In the genomic region with DNA sequence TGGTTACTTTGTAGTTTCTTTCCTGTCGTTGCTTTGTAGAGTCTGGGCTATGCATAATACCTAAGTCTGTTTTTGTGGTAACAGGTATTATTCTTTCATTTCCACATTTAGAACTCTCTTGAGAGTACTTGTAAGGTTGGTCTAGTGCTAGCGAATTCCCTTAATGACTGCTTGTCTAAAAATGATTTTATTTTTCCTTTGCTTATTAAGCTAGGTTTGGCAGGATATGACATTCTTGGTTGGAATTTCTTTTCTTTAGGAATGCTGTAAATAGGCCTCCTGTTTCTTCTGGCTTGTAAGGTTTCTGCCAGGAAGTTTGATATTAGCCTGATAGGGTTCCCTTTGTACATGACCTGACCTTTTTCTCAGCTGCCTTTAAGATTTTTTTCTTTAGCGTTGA, we compare ENCODE assay signal across 17 cellular contexts.
DNase-seq lines count a peak whose midpoint lies in the region; ATAC-seq, FAIRE-seq and TF ChIP-seq lines count a peak whose summit lies in the region.
"Had no signal": no experiment of that assay in that cellular context is flagged by ENCODE, and none has a peak within 500 bp of the region (broad histone marks: within the 10 kb centered on the region; RNA-seq: fewer than 3 reads in every experiment).

No MANE protein-coding gene starts in this region.

- H3K4me1 Mint-ChIP-seq in astrocyte (ENCODE audit: low read depth, unreplicated experiment) (peaks cover 6% of the 10 kb centered on the region), glutamatergic neuron (ENCODE audit: low read depth, unreplicated experiment) (no peaks in the 10 kb centered on the region)
- H3K4me1 Mint-ChIP-seq: immature natural killer cell; nephron; stimulated activated naive CD8-positive, alpha-beta T cell treated with anti-CD3 and anti-CD28 coated beads, Interleukin-15, amount 100 ng/mL, for 72 hours had no signal

- no peaks in the 10 kb centered on the region for H3K27me3 ChIP-seq in astrocyte (ENCODE audit: insufficient read depth, low read length)

- H3K9me3 Mint-ChIP-seq in astrocyte (ENCODE audit: unreplicated experiment): peaks cover 3% of the 10 kb centered on the region
- H3K9me3 Mint-ChIP-seq in glutamatergic neuron (ENCODE audit: unreplicated experiment): no peaks in the 10 kb centered on the region
- H3K9me3 Mint-ChIP-seq: GM23338, IgD-negative memory B cell had no signal

- no peaks in the 10 kb centered on the region for H3K9me3 ChIP-seq in astrocyte (ENCODE audit: insufficient read depth, low read depth, low read length)

- H3K79me2 ChIP-seq in astrocyte (ENCODE audit: insufficient read depth, low read length): no peaks in the 10 kb centered on the region

- H3K27me3 Mint-ChIP-seq in astrocyte (ENCODE audit: low read depth, unreplicated experiment) (peaks cover 3% of the 10 kb centered on the region), glutamatergic neuron (ENCODE audit: unreplicated experiment) (no peaks in the 10 kb centered on the region)
- H3K27me3 Mint-ChIP-seq: activated naive CD8-positive, alpha-beta T cell; IgD-negative memory B cell; stimulated activated naive CD8-positive, alpha-beta T cell treated with anti-CD3 and anti-CD28 coated beads, Interleukin-15, amount 100 ng/mL, for 72 hours had no signal

- no peak for TF ChIP-seq CTCF in astrocyte (IDR thresholded peaks at IDR 0.05; ENCODE audit: insufficient read depth, low read depth, low read length)
- TF ChIP-seq CTCF in glutamatergic neuron (IDR thresholded peaks at IDR 0.05; ENCODE audit: partially characterized antibody, unreplicated experiment): no peak

- no peak overlapping the region for H2AFZ ChIP-seq in astrocyte (ENCODE audit: low read depth, low read length)
- H2AFZ ChIP-seq: GM23338 had no signal

- H3K4me3 ChIP-seq in astrocyte (ENCODE audit: insufficient read depth, low read depth, low read length): no peak overlapping the region
- H3K4me3 ChIP-seq: GM23338 had no signal

- H3K36me3 ChIP-seq in astrocyte (ENCODE audit: insufficient read depth, low read length): no peaks in the 10 kb centered on the region

- no peak for FAIRE-seq in astrocyte (lab: Jason Lieb, UNC)
- FAIRE-seq: endometrium had no signal

- H3K27ac Mint-ChIP-seq in astrocyte (ENCODE audit: unreplicated experiment) (no peak overlapping the region), glutamatergic neuron (ENCODE audit: unreplicated experiment) (no peak overlapping the region)
- H3K27ac Mint-ChIP-seq: activated naive CD8-positive, alpha-beta T cell; GM23338; IgD-negative memory B cell; immature natural killer cell; nephron; stimulated activated naive CD8-positive, alpha-beta T cell treated with anti-CD3 and anti-CD28 coated beads, Interleukin-15, amount 100 ng/mL, for 72 hours had no signal

- H3K4me1 ChIP-seq in astrocyte (ENCODE audit: insufficient read depth, low read length): no peaks in the 10 kb centered on the region

- H3K36me3 Mint-ChIP-seq in astrocyte (ENCODE audit: low read depth, unreplicated experiment) (no peaks in the 10 kb centered on the region), glutamatergic neuron (ENCODE audit: unreplicated experiment) (no peaks in the 10 kb centered on the region)
- H3K36me3 Mint-ChIP-seq: IgD-negative memory B cell, immature natural killer cell had no signal

- H3K4me2 ChIP-seq in astrocyte (ENCODE audit: low read length): peak overlapping the region; percentile 35
- H3K4me2 ChIP-seq: GM23338 had no signal

- no peak overlapping the region for H3K9ac ChIP-seq in astrocyte (ENCODE audit: low read length)

- ATAC-seq in GM19395 (IDR thresholded peaks at IDR 0.05; ENCODE audit: unreplicated experiment) (peak; percentile 96), HG03039 (IDR thresholded peaks at IDR 0.05; ENCODE audit: unreplicated experiment) (peak; percentile 58), HG02970 (IDR thresholded peaks at IDR 0.05; ENCODE audit: low FRiP score, unreplicated experiment) (no peak), GM21447 (IDR thresholded peaks at IDR 0.05; ENCODE audit: unreplicated experiment) (no peak)
- ATAC-seq: GM23338; stimulated activated naive CD8-positive, alpha-beta T cell treated with anti-CD3 and anti-CD28 coated beads, Interleukin-15, amount 100 ng/mL, for 72 hours had no signal

- H3K4me3 Mint-ChIP-seq in astrocyte (ENCODE audit: unreplicated experiment) (no peak overlapping the region), glutamatergic neuron (ENCODE audit: unreplicated experiment) (no peak overlapping the region)
- H3K4me3 Mint-ChIP-seq: activated naive CD8-positive, alpha-beta T cell; GM23338; immature natural killer cell; nephron; stimulated activated naive CD8-positive, alpha-beta T cell treated with anti-CD3 and anti-CD28 coated beads, Interleukin-15, amount 100 ng/mL, for 72 hours had no signal

- DNase-seq in COLO829 (ENCODE audit: low spot score) (peak; percentile 47), astrocyte (ENCODE audit: low read depth) (peak; percentile 2), NCI-H146 (lab: John Stamatoyannopoulos, UW) (no peak), glutamatergic neuron (no peak)
- DNase-seq: activated CD4-positive, alpha-beta T cell treated with anti-CD3 and anti-CD28 coated beads, Interleukin-2, amount 50 U/mL, for 48 hours; immature natural killer cell; NCI-H446; stimulated activated naive CD8-positive, alpha-beta T cell treated with anti-CD3 and anti-CD28 coated beads, Interleukin-15, amount 100 ng/mL, for 72 hours had no signal

- no peaks in the 10 kb centered on the region for H4K20me1 ChIP-seq in astrocyte (ENCODE audit: insufficient read depth, low read length)

- no peak overlapping the region for H3K27ac ChIP-seq in astrocyte (ENCODE audit: low read depth, low read length)

Comparison
In these comparisons a context has a peak if more than half of its experiments do, and no peak if none do; other contexts are left out.
1. DNase-seq: peak in COLO829 (single experiment) and astrocyte (single experiment); none in NCI-H146 (single experiment) and glutamatergic neuron (single experiment).
2. ATAC-seq: peak in GM19395 (single experiment) and HG03039 (single experiment); none in HG02970 (single experiment) and GM21447 (single experiment).